Comparison of ENCODE assay signal across 8 cellular contexts in genomic region chr3:93973160-93974126, GRCh38. TPM values are rescaled to one million over a fixed set of nuclear protein-coding genes. Genes with fewer than 3 reads are reported as not detected.
DNase-seq lines count a peak whose midpoint lies in the region; ATAC-seq and TF ChIP-seq lines count a peak whose summit lies in the region.

Gene PROS1 (minus strand): TSS chr3:93973896. CDS start chr3:93973749, 147 bp downstream.

- H3K36me3 ChIP-seq in effector memory CD4-positive, alpha-beta T cell (ENCODE audit: control insufficient read depth, insufficient read depth, low read length), result no peaks in the 10 kb centered on the region

- no peak within 1 kb of the TSS for H3K27ac Mint-ChIP-seq in activated CD8-positive, alpha-beta T cell treated with anti-CD3 and anti-CD28 coated beads for 36 hours

- H3K27me3 Mint-ChIP-seq in activated CD8-positive, alpha-beta T cell treated with anti-CD3 and anti-CD28 coated beads for 36 hours, result peaks cover 10% of the 10 kb centered on the region

- TF ChIP-seq POLR2A in lower leg skin (IDR thresholded peaks at IDR 0.05), result no peak

- no peak within 1 kb of the TSS for H3K27ac ChIP-seq in effector memory CD4-positive, alpha-beta T cell (ENCODE audit: insufficient read depth, low read length, poor library complexity, severe bottlenecking)

- no peaks in the 10 kb centered on the region for H3K36me3 Mint-ChIP-seq in activated CD8-positive, alpha-beta T cell treated with anti-CD3 and anti-CD28 coated beads for 36 hours (ENCODE audit: low read depth)

- H3K9me3 Mint-ChIP-seq in activated CD8-positive, alpha-beta T cell treated with anti-CD3 and anti-CD28 coated beads for 36 hours, result no peaks in the 10 kb centered on the region

- no peak for TF ChIP-seq CTCF in activated CD8-positive, alpha-beta T cell treated with anti-CD3 and anti-CD28 coated beads for 36 hours (IDR thresholded peaks at IDR 0.05)
- no peak for TF ChIP-seq CTCF in lower leg skin (IDR thresholded peaks at IDR 0.05)

- DNase-seq in AG20443 (ENCODE audit: low spot score) (peak; percentile 89), NCI-H69 (lab: John Stamatoyannopoulos, UW) (peak; percentile 65), lower leg skin (ENCODE audit: low spot score in 2 of 2) (peak; percentile 84 to 95)
- DNase-seq in activated CD8-positive, alpha-beta T cell treated with anti-CD3 and anti-CD28 coated beads for 36 hours, result peak; percentile 63
- peak in 1 of 3 donors; percentile 14 for DNase-seq in effector memory CD4-positive, alpha-beta T cell
- peak; percentile 42 for DNase-seq in stimulated activated CD4-positive, alpha-beta T cell treated with anti-CD3 and anti-CD28 coated beads, Interleukin-4, amount 100 ng/mL, for 24 hours

- peak within 1 kb of the TSS; percentile 81 for H3K4me3 Mint-ChIP-seq in activated CD8-positive, alpha-beta T cell treated with anti-CD3 and anti-CD28 coated beads for 36 hours

- WGBS in lower leg skin, 2 donors, result 2 to 5% methylated on average over 16 to 38 of the region's 53 CpGs

- H3K4me3 ChIP-seq in effector memory CD4-positive, alpha-beta T cell (ENCODE audit: insufficient read depth, low read depth, low read length, poor library complexity, severe bottlenecking), result peak within 1 kb of the TSS; percentile 51
- H3K4me3 ChIP-seq in lower leg skin (ENCODE audit: low read depth, poor library complexity, severe bottlenecking), result peak within 1 kb of the TSS; percentile 33

- H3K4me1 Mint-ChIP-seq in activated CD8-positive, alpha-beta T cell treated with anti-CD3 and anti-CD28 coated beads for 36 hours (ENCODE audit: low read depth), result peaks cover 8% of the 10 kb centered on the region

- H3K9me3 ChIP-seq in effector memory CD4-positive, alpha-beta T cell (ENCODE audit: control insufficient read depth, low read length), result no peaks in the 10 kb centered on the region

- H3K27me3 ChIP-seq in effector memory CD4-positive, alpha-beta T cell (replicated peaks; ENCODE audit: control insufficient read depth, insufficient read depth, low read length, poor library complexity, severe bottlenecking), result no peaks in the 10 kb centered on the region

- POLR2A ChIA-PET in activated CD8-positive, alpha-beta T cell treated with anti-CD3 and anti-CD28 coated beads for 36 hours (lab: Charles Lee), result interaction anchor here (0.6 kb wide), 1 partner anchor 134 kb away, joined by 3 read pairs; no protein-coding TSS in a partner anchor

- intact Hi-C loops in activated CD8-positive, alpha-beta T cell treated with anti-CD3 and anti-CD28 coated beads for 36 hours (cut with micrococcal nuclease), result no loop called here
- intact Hi-C loops in lower leg skin (cut with DNase I; ENCODE audit: low total_unique reads), result no loop called here

- CTCF ChIA-PET in activated CD8-positive, alpha-beta T cell treated with anti-CD3 and anti-CD28 coated beads for 36 hours (lab: Charles Lee), result interaction anchor here (0.7 to 2.1 kb wide), 4 partner anchors 8 to 108 kb away, joined by 3 to 6 read pairs (median 4); no protein-coding TSS in a partner anchor

- ATAC-seq in GM18909 (IDR thresholded peaks at IDR 0.05; ENCODE audit: poor library complexity, unreplicated experiment) (peak; percentile 90), HG03175 (IDR thresholded peaks at IDR 0.05; ENCODE audit: unreplicated experiment) (peak; percentile 79)
- ATAC-seq in activated CD8-positive, alpha-beta T cell treated with anti-CD3 and anti-CD28 coated beads for 36 hours, result peak; percentile 93

- no peaks in the 10 kb centered on the region for H3K4me1 ChIP-seq in effector memory CD4-positive, alpha-beta T cell (ENCODE audit: control insufficient read depth, insufficient read depth, low read length, poor library complexity, severe bottlenecking)

RNA-seq across cellular contexts. Expression of gene PROS1, which starts in this region (rescaled TPM):
- under 1 TPM in 1 of 2 experiments, not detected in 1; 0.20 TPM for total RNA-seq in activated CD8-positive, alpha-beta T cell treated with anti-CD3 and anti-CD28 coated beads for 36 hours
- 10 to 100 TPM; 20.6 to 35.3 (median 29.9) TPM for total RNA-seq in lower leg skin

Comparison
In these comparisons a context has a peak if more than half of its experiments do, and no peak if none do; other contexts are left out.
1. RNA of gene PROS1 (total RNA-seq): 20.6 to 35.3 TPM in lower leg skin; 0.20 TPM in activated CD8-positive, alpha-beta T cell treated with anti-CD3 and anti-CD28 coated beads for 36 hours; every median in the first group is over 10 times any median in the second.
2. Peak in DNase-seq and ATAC-seq in activated CD8-positive, alpha-beta T cell treated with anti-CD3 and anti-CD28 coated beads for 36 hours; RNA of the gene not detected or under 1 TPM.
3. Peak in every context shown above with its lines, with median percentiles within 50 percentile points of each other: ATAC-seq.